Comparison of ENCODE assay signal across 12 cellular contexts in the genomic region with DNA sequence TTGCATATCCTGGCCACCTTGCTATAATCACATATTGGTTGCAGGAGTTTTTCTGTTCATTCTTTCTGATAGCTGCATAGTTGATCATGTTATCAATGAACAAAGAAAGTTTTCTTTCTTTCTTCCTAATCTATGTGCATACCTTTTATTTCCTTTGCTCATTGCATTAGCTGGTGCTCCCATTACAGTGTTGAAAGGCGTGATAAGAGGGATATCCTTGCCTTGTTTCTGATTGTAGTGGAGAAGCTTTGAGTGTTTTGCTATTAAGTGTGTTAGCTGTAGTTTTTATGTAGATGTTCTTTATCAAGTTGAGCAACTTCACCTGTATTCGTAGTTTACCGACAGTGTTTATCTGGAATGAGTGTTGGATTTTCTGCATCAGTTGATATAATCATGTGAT. TPM values are rescaled to one million over a fixed set of nuclear protein-coding genes. Genes with fewer than 3 reads are reported as not detected.
DNase-seq lines count a peak whose midpoint lies in the region; ATAC-seq and TF ChIP-seq lines count a peak whose summit lies in the region.
"Had no signal": no experiment of that assay in that cellular context is flagged by ENCODE, and none has a peak within 500 bp of the region (broad histone marks: within the 10 kb centered on the region; RNA-seq: fewer than 3 reads in every experiment).

No MANE protein-coding gene starts in this region.

- peaks cover 61% of the 10 kb centered on the region for H3K4me1 Mint-ChIP-seq in HFFc6 (ENCODE audit: low read depth)
- peaks cover 21% of the 10 kb centered on the region for H3K4me1 Mint-ChIP-seq in WTC11
- H3K4me1 Mint-ChIP-seq in nephron progenitor cell: peaks cover 53% of the 10 kb centered on the region
- H3K4me1 Mint-ChIP-seq in progenitor cell of endocrine pancreas (ENCODE audit: low read depth): peaks cover 17% of the 10 kb centered on the region

- no peak for ATAC-seq in WTC11
- ATAC-seq in GM19035 (IDR thresholded peaks at IDR 0.05; ENCODE audit: unreplicated experiment): no peak
- ATAC-seq: A549 had no signal

- no peak for DNase-seq in HFFc6
- DNase-seq in WTC11 (ENCODE audit: low spot score): no peak
- no peak for DNase-seq in nephron progenitor cell
- no peak for DNase-seq in progenitor cell of endocrine pancreas (ENCODE audit: low spot score, unreplicated experiment)
- no peak for DNase-seq in cerebellum (ENCODE audit: low spot score)
- DNase-seq: Caco-2; CD8-positive, alpha-beta memory T cell; DND-41; GDM1; HCEC 1CT had no signal

- H3K36me3 Mint-ChIP-seq in HFFc6 (ENCODE audit: low read depth) (peaks cover 28% of the 10 kb centered on the region), WTC11 (peaks cover 4% of the 10 kb centered on the region; the same call in 1 of the 2 replicates), nephron progenitor cell (ENCODE audit: low read depth) (peaks cover 54% of the 10 kb centered on the region), progenitor cell of endocrine pancreas (ENCODE audit: insufficient read depth) (peaks cover 20% of the 10 kb centered on the region)

- POLR2A ChIA-PET in WTC11 (lab: Charles Lee): no interaction called here

- no peak overlapping the region for H3K4me3 Mint-ChIP-seq in HFFc6
- H3K4me3 Mint-ChIP-seq in WTC11: no peak overlapping the region
- no peak overlapping the region for H3K4me3 Mint-ChIP-seq in nephron progenitor cell
- H3K4me3 Mint-ChIP-seq in progenitor cell of endocrine pancreas (ENCODE audit: low read depth): no peak overlapping the region
- H3K4me3 Mint-ChIP-seq: CD8-positive, alpha-beta memory T cell had no signal

- H3K27me3 Mint-ChIP-seq in HFFc6 (ENCODE audit: insufficient read depth): no peaks in the 10 kb centered on the region; the same call in 1 of the 2 replicates
- H3K27me3 Mint-ChIP-seq in WTC11 (ENCODE audit: low read depth): no peaks in the 10 kb centered on the region
- no peaks in the 10 kb centered on the region for H3K27me3 Mint-ChIP-seq in nephron progenitor cell (ENCODE audit: low read depth, poor library complexity)
- H3K27me3 Mint-ChIP-seq in progenitor cell of endocrine pancreas: no peaks in the 10 kb centered on the region
- H3K27me3 Mint-ChIP-seq: CD8-positive, alpha-beta memory T cell had no signal

- H3K27ac Mint-ChIP-seq in HFFc6 (peak overlapping the region; percentile 7; the same call in 1 of the 2 replicates), WTC11 (peak overlapping the region; percentile 57; the same call in 1 of the 2 replicates), nephron progenitor cell (peak overlapping the region; percentile 67), progenitor cell of endocrine pancreas (peak overlapping the region; percentile 82)
- H3K27ac Mint-ChIP-seq: CD8-positive, alpha-beta memory T cell had no signal

- H3K9me3 Mint-ChIP-seq in HFFc6 (no peaks in the 10 kb centered on the region), WTC11 (no peaks in the 10 kb centered on the region), nephron progenitor cell (no peaks in the 10 kb centered on the region), progenitor cell of endocrine pancreas (ENCODE audit: low read depth) (no peaks in the 10 kb centered on the region)
- H3K9me3 Mint-ChIP-seq: CD8-positive, alpha-beta memory T cell had no signal

- TF ChIP-seq CTCF in HFFc6 (IDR thresholded peaks at IDR 0.05) (no peak), WTC11 (IDR thresholded peaks at IDR 0.05) (no peak), nephron progenitor cell (IDR thresholded peaks at IDR 0.05) (no peak), progenitor cell of endocrine pancreas (IDR thresholded peaks at IDR 0.05; ENCODE audit: unreplicated experiment) (no peak)

- CTCF ChIA-PET in WTC11 (lab: Charles Lee): no interaction called here

TF ChIP-seq in WTC11, 78 proteins besides CTCF, POLR2A, EP300 and RAD21:
- no peak for TF ChIP-seq KAT7 (CRISPR knock-in tag; IDR thresholded peaks at IDR 0.05; ENCODE audit: borderline replicate concordance)

RNA-seq across cellular contexts. Expression of gene STXBP5, which starts 14.6 kb away (rescaled TPM):
- total RNA-seq in HFFc6 (2021; fragmentation: NEBNext Ultra II Directional; extraction: Animal tissue kit (Norgen Biotek cat#: 25700)): 10 to 100 TPM; 29.5 to 36.2 (median 32.1) TPM
- 9.9 to 13.2 TPM (median 9.9 TPM) in 3 replicates for total RNA-seq in WTC11 (2021)
- 43.0 and 43.7 TPM in 2 replicates for total RNA-seq in progenitor cell of endocrine pancreas
- 51.9 TPM for total RNA-seq in cerebellum

Comparison
In these comparisons a context has a peak if more than half of its experiments do, and no peak if none do; other contexts are left out.
1. H3K27ac Mint-ChIP-seq: peak in every context shown above with its lines; median percentile 82 in progenitor cell of endocrine pancreas; 67 in nephron progenitor cell; 57 in WTC11; 7 in HFFc6.